ENCODE assay signal across 8 cellular contexts in genomic region chr15:63502843-63503738, GRCh38. TPM values are rescaled to one million over a fixed set of nuclear protein-coding genes. Genes with fewer than 3 reads are reported as not detected.
DNase-seq lines count a peak whose midpoint lies in the region; ATAC-seq and TF ChIP-seq lines count a peak whose summit lies in the region.

No MANE protein-coding gene starts in this region.

- no peaks in the 10 kb centered on the region for H3K9me3 ChIP-seq in NT2/D1 (ENCODE audit: insufficient read depth, low read length)
- no peaks in the 10 kb centered on the region for H3K9me3 ChIP-seq in esophagus muscularis mucosa
- no peaks in the 10 kb centered on the region for H3K9me3 ChIP-seq in naive thymus-derived CD4-positive, alpha-beta T cell (ENCODE audit: control insufficient read depth in 2 of 3, low read length in 3 of 3)

- 47% methylated on average over 34 of the region's 34 CpGs for WGBS in esophagus muscularis mucosa

- DNase-seq in NT2/D1 (ENCODE audit: low read depth, low spot score) (no peak), activated T-cell treated with anti-CD3 and anti-CD28 coated beads for 4 hours (peak; percentile 64), esophagus muscularis mucosa (ENCODE audit: extremely low spot score) (peak; percentile 97), NCI-H1048 (lab: John Stamatoyannopoulos, UW) (no peak)
- peak; percentile 51 to 72 (median 66) for DNase-seq in naive thymus-derived CD4-positive, alpha-beta T cell
- peak; percentile 78 for DNase-seq in stimulated activated naive CD4-positive, alpha-beta T cell treated with Interleukin-2 at 50 U/mL for 16 hours (lab: John Stamatoyannopoulos, UW)

- H3K27ac Mint-ChIP-seq in naive thymus-derived CD4-positive, alpha-beta T cell = peak overlapping the region in 4 of 9 donors; percentile 97 to 99 (median 99)

- intact Hi-C loops in esophagus muscularis mucosa (cut with DNase I) = loop anchor here (5.0 kb wide), 1 partner anchor 49 kb away; no protein-coding TSS in a partner anchor
- intact Hi-C loops in naive thymus-derived CD4-positive, alpha-beta T cell (cut with micrococcal nuclease) = loop anchor here (1.0 to 10.0 kb wide), 9 partner anchors 8 to 1389 kb away; partner anchors contain the start of genes APH1B (in 1 of the 2), CIAO2A (in 1 of the 2), HERC1 (in 1 of the 2) and LACTB (in 1 of the 2)

- H3K4me1 ChIP-seq in NT2/D1 (ENCODE audit: insufficient read depth, insufficient read length) (peaks cover 3% of the 10 kb centered on the region), esophagus muscularis mucosa (peaks cover 53 to 61% (median 58%) of the 10 kb centered on the region in 4 donors)
- H3K4me1 ChIP-seq in naive thymus-derived CD4-positive, alpha-beta T cell (ENCODE audit: control insufficient read depth in 2 of 2, insufficient read depth in 2 of 2, low read length in 2 of 2) = peaks cover 66 to 70% of the 10 kb centered on the region in 2 donors

- no peaks in the 10 kb centered on the region for H3K27me3 Mint-ChIP-seq in naive thymus-derived CD4-positive, alpha-beta T cell

- TF ChIP-seq EP300 in esophagus muscularis mucosa (IDR thresholded peaks at IDR 0.05) = no peak

- POLR2A ChIA-PET in naive thymus-derived CD4-positive, alpha-beta T cell (lab: Charles Lee) = interaction anchor here (0.6 to 8.8 kb wide), 17 partner anchors 10 to 1802 kb away, joined by 3 to 392 read pairs (median 5); partner anchors contain the start of gene RNU5B-1

- peak overlapping the region; percentile 99 to 100 (median 99) for H3K27ac ChIP-seq in esophagus muscularis mucosa (replicated peaks in 1 of 4)
- H3K27ac ChIP-seq in naive thymus-derived CD4-positive, alpha-beta T cell (ENCODE audit: low read depth, low read length) = peak overlapping the region; percentile 97

- CTCF ChIA-PET in naive thymus-derived CD4-positive, alpha-beta T cell (lab: Charles Lee) = interaction anchor here (0.7 to 6.6 kb wide), 9 partner anchors 7 to 55 kb away, joined by 3 to 70 read pairs (median 11); no protein-coding TSS in a partner anchor

- H3K27me3 ChIP-seq in NT2/D1 (ENCODE audit: insufficient read depth, insufficient read length) = peaks cover 57% of the 10 kb centered on the region
- peaks cover 0 to 5% (median 0%) of the 10 kb centered on the region in 4 donors for H3K27me3 ChIP-seq in esophagus muscularis mucosa
- H3K27me3 ChIP-seq in naive thymus-derived CD4-positive, alpha-beta T cell (ENCODE audit: control insufficient read depth in 2 of 2, insufficient read depth in 2 of 2, low read length in 2 of 2) = no peaks in the 10 kb centered on the region

- no peak for TF ChIP-seq CTCF in esophagus muscularis mucosa (IDR thresholded peaks at IDR 0.05)

- H3K36me3 ChIP-seq in NT2/D1 (ENCODE audit: insufficient read depth, insufficient read length, low read length) (peaks cover 3% of the 10 kb centered on the region), esophagus muscularis mucosa (no peaks in the 10 kb centered on the region)
- peaks cover 0 to 3% (median 0%) of the 10 kb centered on the region in 3 experiments for H3K36me3 ChIP-seq in naive thymus-derived CD4-positive, alpha-beta T cell (ENCODE audit: control insufficient read depth in 2 of 3, insufficient read depth in 3 of 3, low read length in 3 of 3)

- TF ChIP-seq POLR2A in GM15510 (IDR thresholded peaks at IDR 0.05; ENCODE audit: borderline replicate concordance, extremely low read depth, insufficient read length) (peak; percentile 64), esophagus muscularis mucosa (IDR thresholded peaks at IDR 0.05; ENCODE audit: low read depth) (peak; percentile 63)

- H3K4me3 ChIP-seq in NT2/D1 (ENCODE audit: insufficient read length, low read depth) (peak overlapping the region; percentile 63), esophagus muscularis mucosa (peak overlapping the region; percentile 77 to 97 (median 88))
- peak overlapping the region; percentile 95 for H3K4me3 ChIP-seq in naive thymus-derived CD4-positive, alpha-beta T cell (ENCODE audit: low read length)

- ATAC-seq in HG02870 (IDR thresholded peaks at IDR 0.05; ENCODE audit: unreplicated experiment) = peak; percentile 37
- peak; percentile 52 for ATAC-seq in naive thymus-derived CD4-positive, alpha-beta T cell

- peak overlapping the region; percentile 87 to 96 (median 92) for H3K4me3 Mint-ChIP-seq in naive thymus-derived CD4-positive, alpha-beta T cell

- H3K4me1 Mint-ChIP-seq in naive thymus-derived CD4-positive, alpha-beta T cell = peaks cover 17 to 70% (median 66%) of the 10 kb centered on the region in 7 donors

- H3K9me3 Mint-ChIP-seq in naive thymus-derived CD4-positive, alpha-beta T cell = no peaks in the 10 kb centered on the region

- H3K9ac ChIP-seq in NT2/D1 (ENCODE audit: insufficient read length, low read depth) = peak overlapping the region; percentile 87

- H3K36me3 Mint-ChIP-seq in naive thymus-derived CD4-positive, alpha-beta T cell = peaks cover 0 to 6% (median 0%) of the 10 kb centered on the region in 5 donors

RNA-seq across cellular contexts. Expression of gene USP3, which starts 1.3 kb away (rescaled TPM):
- total RNA-seq in esophagus muscularis mucosa = 10 to 100 TPM; 40.1 to 46.5 (median 41.3) TPM
- 100 to 1,000 TPM in 4 of 5 experiments, 10 to 100 TPM in 1; 64.2 to 288 (median 155) TPM for total RNA-seq in naive thymus-derived CD4-positive, alpha-beta T cell
- polyA plus RNA-seq in naive thymus-derived CD4-positive, alpha-beta T cell = 10 to 100 TPM; 53.3 to 62.8 TPM

Comparison
In these comparisons a context has a peak if more than half of its experiments do, and no peak if none do; other contexts are left out.
1. DNase-seq: peak in activated T-cell treated with anti-CD3 and anti-CD28 coated beads for 4 hours (single experiment), esophagus muscularis mucosa (single experiment), naive thymus-derived CD4-positive, alpha-beta T cell (9 of 9) and stimulated activated naive CD4-positive, alpha-beta T cell treated with Interleukin-2 at 50 U/mL for 16 hours (single experiment); none in NT2/D1 (single experiment) and NCI-H1048 (single experiment).
2. Peak in every context shown above with its lines, with median percentiles within 50 percentile points of each other: H3K4me3 ChIP-seq.